ENCODE assay signal across 12 cellular contexts in genomic region chr1:186152227-186152944, GRCh38.
DNase-seq lines count a peak whose midpoint lies in the region; ATAC-seq and TF ChIP-seq lines count a peak whose summit lies in the region.
"Had no signal": no experiment of that assay in that cellular context is flagged by ENCODE, and none has a peak within 500 bp of the region (broad histone marks: within the 10 kb centered on the region; RNA-seq: fewer than 3 reads in every experiment).

No MANE protein-coding gene starts in this region.

- intact Hi-C loops in esophagus muscularis mucosa (cut with DNase I), result loop anchor here (5.0 kb wide), 1 partner anchor 55 kb away; no protein-coding TSS in a partner anchor

- POLR2A ChIA-PET in naive thymus-derived CD8-positive, alpha-beta T cell (lab: Charles Lee), result no interaction called here

- H3K79me2 ChIP-seq in trophoblast cell (ENCODE audit: control insufficient read depth, insufficient read depth, low read length, poor library complexity), result no peaks in the 10 kb centered on the region

- H3K27me3 ChIP-seq in esophagus muscularis mucosa (no peaks in the 10 kb centered on the region), trophoblast cell (ENCODE audit: insufficient read depth, low read length) (no peaks in the 10 kb centered on the region)

- no peak overlapping the region for H3K23ac ChIP-seq in trophoblast cell (ENCODE audit: low read length)

- H2AK5ac ChIP-seq in trophoblast cell (ENCODE audit: low read length), result no peak overlapping the region

- H2BK120ac ChIP-seq in trophoblast cell (ENCODE audit: insufficient read depth, low read length, poor library complexity), result no peak overlapping the region

- H3K14ac ChIP-seq in trophoblast cell (ENCODE audit: low read length), result no peak overlapping the region

- no peak overlapping the region for H2BK5ac ChIP-seq in trophoblast cell (ENCODE audit: low read depth, low read length, poor library complexity)

- peaks cover 0 to 1% (median 0%) of the 10 kb centered on the region in 9 donors for H3K9me3 Mint-ChIP-seq in naive thymus-derived CD8-positive, alpha-beta T cell

- H4K91ac ChIP-seq in trophoblast cell (ENCODE audit: low read depth, low read length), result no peak overlapping the region

- no peak overlapping the region for H3K9ac ChIP-seq in trophoblast cell (ENCODE audit: low read length)

- H3K9me3 ChIP-seq in esophagus muscularis mucosa, result no peaks in the 10 kb centered on the region
- no peaks in the 10 kb centered on the region for H3K9me3 ChIP-seq in trophoblast cell (ENCODE audit: insufficient read depth, low read depth, low read length)
- H3K9me3 ChIP-seq: left ventricle myocardium inferior had no signal

- no peak for TF ChIP-seq POLR2A in esophagus muscularis mucosa (IDR thresholded peaks at IDR 0.05; ENCODE audit: low read depth)

- no peak for TF ChIP-seq CTCF in esophagus muscularis mucosa (IDR thresholded peaks at IDR 0.05)

- H3K4me2 ChIP-seq in trophoblast cell (ENCODE audit: low read length), result no peak overlapping the region

- peaks cover 2% of the 10 kb centered on the region for H3K79me1 ChIP-seq in trophoblast cell (ENCODE audit: low read length)

- H3K27ac ChIP-seq in esophagus muscularis mucosa (replicated peaks in 1 of 4) (peak overlapping the region in 3 of 4 donors; percentile 50 to 57 (median 52)), trophoblast cell (ENCODE audit: low read depth, low read length) (peak overlapping the region; percentile 48)
- H3K27ac ChIP-seq: left ventricle myocardium inferior had no signal

- H3K36me3 Mint-ChIP-seq in naive thymus-derived CD8-positive, alpha-beta T cell, result no peaks in the 10 kb centered on the region

- no peak overlapping the region for H4K12ac ChIP-seq in trophoblast cell (ENCODE audit: low read depth, low read length)

- H3K4ac ChIP-seq in trophoblast cell (ENCODE audit: low read depth, low read length), result no peak overlapping the region

- no peak overlapping the region for H3K4me3 Mint-ChIP-seq in naive thymus-derived CD8-positive, alpha-beta T cell

- DNase-seq in EH (ENCODE audit: low read depth) (peak; percentile 94), esophagus muscularis mucosa (ENCODE audit: extremely low spot score) (no peak), trophoblast cell (peak; percentile 99 to 100)
- no peak for DNase-seq in naive thymus-derived CD8-positive, alpha-beta T cell
- no peak for DNase-seq in stimulated activated CD4-positive, alpha-beta T cell treated with anti-CD3 and anti-CD28 coated beads, Interleukin-2, amount 100 ng/mL, for 24 hours
- no peak for DNase-seq in activated CD4-positive, CD25-positive, alpha-beta regulatory T cell treated with anti-CD3 and anti-CD28 coated beads, Interleukin-2, amount 50 U/mL, for 72 hours
- DNase-seq: activated CD4-positive, alpha-beta T cell treated with anti-CD3 and anti-CD28 coated beads for 1 hour; activated gamma-delta T cell treated with Interleukin-2 at 50 U/mL for 16 hours; left ventricle myocardium inferior; NCI-H1436 treated with DMSO at 0.1 percent for 48 hours had no signal

- ATAC-seq in GM18868 (IDR thresholded peaks at IDR 0.05; ENCODE audit: unreplicated experiment), result no peak
- ATAC-seq in naive thymus-derived CD8-positive, alpha-beta T cell, result no peak

- H3K4me1 Mint-ChIP-seq in naive thymus-derived CD8-positive, alpha-beta T cell, result no peaks in the 10 kb centered on the region

- peaks cover 0 to 7% (median 2%) of the 10 kb centered on the region in 5 donors for H3K27me3 Mint-ChIP-seq in naive thymus-derived CD8-positive, alpha-beta T cell

- H2BK12ac ChIP-seq in trophoblast cell (ENCODE audit: low read length), result no peak overlapping the region

- no peak overlapping the region for H3K18ac ChIP-seq in trophoblast cell (ENCODE audit: low read length)

- no peak overlapping the region for H3K4me3 ChIP-seq in esophagus muscularis mucosa
- no peak overlapping the region for H3K4me3 ChIP-seq in trophoblast cell (ENCODE audit: low read depth, low read length)
- H3K4me3 ChIP-seq: left ventricle myocardium inferior had no signal

- no peak overlapping the region for H2AFZ ChIP-seq in trophoblast cell (ENCODE audit: insufficient read depth, low read length, poor library complexity)

- H3K27ac Mint-ChIP-seq in naive thymus-derived CD8-positive, alpha-beta T cell, result no peak overlapping the region

- peaks cover 0 to 10% (median under 1%) of the 10 kb centered on the region in 4 donors for H3K36me3 ChIP-seq in esophagus muscularis mucosa
- H3K36me3 ChIP-seq in trophoblast cell (ENCODE audit: control insufficient read depth in 1 of 2, insufficient read depth in 2 of 2, low read length in 2 of 2), result no peaks in the 10 kb centered on the region
- H3K36me3 ChIP-seq: left ventricle myocardium inferior had no signal

- H4K8ac ChIP-seq in trophoblast cell (ENCODE audit: low read depth, low read length), result no peak overlapping the region

- 40% methylated on average over 6 of the region's 6 CpGs for WGBS in esophagus muscularis mucosa
- no CpG with 5 or more reads among the region's 6 CpGs for WGBS in trophoblast cell (ENCODE audit: extremely low coverage, insufficient coverage, insufficient read length)

- no peak for TF ChIP-seq EP300 in esophagus muscularis mucosa (IDR thresholded peaks at IDR 0.05)

- H3K4me1 ChIP-seq in esophagus muscularis mucosa (peaks cover 0 to 27% (median 22%) of the 10 kb centered on the region in 4 donors), trophoblast cell (ENCODE audit: control insufficient read depth in 1 of 2, insufficient read depth in 2 of 2, low read length in 2 of 2) (peaks cover 0 to 2% of the 10 kb centered on the region in 2 experiments)

TF ChIP-seq in PFSK-1, 5 proteins besides CTCF, POLR2A, EP300 and RAD21:
- TF ChIP-seq POLR2AphosphoS5 (IDR thresholded peaks at IDR 0.05; ENCODE audit: low read depth, low read length) (no peak), FOXP2 (optimal IDR thresholded peaks at IDR 0.05; ENCODE audit: borderline replicate concordance, extremely low read depth, extremely low read length, insufficient read depth) (no peak), SIN3A (IDR thresholded peaks at IDR 0.05; ENCODE audit: borderline replicate concordance, insufficient read depth, low read length) (0 out of 2 replicates have a peak, but pooled peaks have one; percentile 37)
TF ChIP-seq in PFSK-1: peak in this region for 1.

Comparison
In these comparisons a context has a peak if more than half of its experiments do, and no peak if none do; other contexts are left out.
1. DNase-seq: peak in EH (single experiment) and trophoblast cell (2 of 2); none in esophagus muscularis mucosa (single experiment), naive thymus-derived CD8-positive, alpha-beta T cell (0 of 10), stimulated activated CD4-positive, alpha-beta T cell treated with anti-CD3 and anti-CD28 coated beads, Interleukin-2, amount 100 ng/mL, for 24 hours (0 of 2) and activated CD4-positive, CD25-positive, alpha-beta regulatory T cell treated with anti-CD3 and anti-CD28 coated beads, Interleukin-2, amount 50 U/mL, for 72 hours (single experiment).